Comparison of ENCODE assay signal across 8 cellular contexts in the genomic region with DNA sequence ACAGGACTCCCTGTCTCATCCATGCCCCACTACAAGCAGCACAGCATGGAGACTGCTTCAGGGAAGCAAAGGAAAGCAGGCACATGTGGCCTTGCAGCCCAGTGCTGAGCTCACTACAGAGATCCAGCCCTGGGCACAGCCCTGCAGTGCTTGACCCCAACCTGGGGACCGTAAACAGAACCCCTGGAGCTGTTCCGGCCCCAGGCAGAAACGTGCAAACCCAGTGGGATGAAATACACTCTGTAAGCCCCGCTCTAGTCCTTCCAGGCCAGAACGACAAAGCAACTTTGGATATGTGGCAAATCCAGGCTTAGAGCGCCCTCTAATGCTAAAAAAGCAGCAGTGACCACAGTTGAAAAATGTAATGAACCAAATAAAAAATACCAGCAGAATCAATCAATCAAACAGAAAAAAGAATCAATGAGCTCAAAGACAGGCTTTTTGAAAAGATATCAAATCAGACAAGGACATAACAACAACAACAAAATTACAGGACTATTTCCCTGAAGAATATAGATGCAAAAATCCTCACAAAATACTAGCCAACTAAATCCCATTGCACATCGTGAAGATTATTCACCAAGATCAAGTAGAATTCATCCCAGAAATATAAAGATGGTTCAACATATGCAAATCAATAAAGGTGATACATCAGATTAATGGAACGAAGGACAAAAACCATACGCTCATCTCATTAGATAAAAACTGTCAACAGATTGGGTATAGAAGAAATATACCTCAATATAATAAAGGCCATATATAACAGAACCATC. TPM values are rescaled to one million over a fixed set of nuclear protein-coding genes. Genes with fewer than 3 reads are reported as not detected.
DNase-seq lines count a peak whose midpoint lies in the region; ATAC-seq and TF ChIP-seq lines count a peak whose summit lies in the region.

No MANE protein-coding gene starts in this region.

- TF ChIP-seq CTCF in 22Rv1 (IDR thresholded peaks at IDR 0.05) (peak; percentile 84), foreskin keratinocyte (conservative IDR thresholded peaks at IDR 0.05) (peak; percentile 78), retinal pigment epithelial cell (conservative IDR thresholded peaks at IDR 0.05; ENCODE audit: low read depth, low read length) (peak; percentile 82), tibial artery (IDR thresholded peaks at IDR 0.05) (peak in 1 of 2 experiments; percentile 12), vagina (IDR thresholded peaks at IDR 0.05) (no peak)

- ATAC-seq in foreskin keratinocyte = peak; percentile 52

- H3K36me3 ChIP-seq in SJCRH30 (no peaks in the 10 kb centered on the region), tibial artery (no peaks in the 10 kb centered on the region), vagina (no peaks in the 10 kb centered on the region)

- no peaks in the 10 kb centered on the region for H3K9me3 ChIP-seq in SJCRH30 (replicated peaks)
- H3K9me3 ChIP-seq in tibial artery = no peaks in the 10 kb centered on the region
- H3K9me3 ChIP-seq in vagina = no peaks in the 10 kb centered on the region

- intact Hi-C loops in tibial artery (cut with DNase I; ENCODE audit: low total_unique reads) (no loop called here), vagina (cut with DNase I) (no loop called here)

- H3K4me1 ChIP-seq in SJCRH30 (no peaks in the 10 kb centered on the region), foreskin keratinocyte (no peaks in the 10 kb centered on the region), tibial artery (no peaks in the 10 kb centered on the region), vagina (no peaks in the 10 kb centered on the region)

- H3K27me3 ChIP-seq in SJCRH30 (no peaks in the 10 kb centered on the region), foreskin keratinocyte (no peaks in the 10 kb centered on the region), tibial artery (no peaks in the 10 kb centered on the region), vagina (no peaks in the 10 kb centered on the region)

- H3K27ac ChIP-seq in 22Rv1 (no peak overlapping the region), SJCRH30 (no peak overlapping the region), foreskin keratinocyte (no peak overlapping the region), tibial artery (no peak overlapping the region), vagina (no peak overlapping the region)

- peak; percentile 8 for DNase-seq in GM04503 (ENCODE audit: low read depth)
- peak; percentile 41 for DNase-seq in LHCN-M2 (ENCODE audit: low read depth)
- DNase-seq in SJCRH30 = peak; percentile 12 to 54
- DNase-seq in foreskin keratinocyte = peak; percentile 4 to 6
- DNase-seq in retinal pigment epithelial cell (ENCODE audit: low read depth) = no peak
- DNase-seq in tibial artery = no peak
- DNase-seq in vagina (ENCODE audit: extremely low spot score in 2 of 2) = no peak

- H3K4me3 ChIP-seq in SJCRH30 (no peak overlapping the region), retinal pigment epithelial cell (ENCODE audit: low read length) (no peak overlapping the region), tibial artery (no peak overlapping the region), vagina (no peak overlapping the region)

- no peak for TF ChIP-seq POLR2A in vagina (IDR thresholded peaks at IDR 0.05)

RNA-seq across cellular contexts. Expression of a gene that starts 45.6 kb away (rescaled TPM):
- total RNA-seq in LHCN-M2 (2014; rRNA removed) (7.5 and 11.5 TPM in 2 replicates), foreskin keratinocyte (3.2 and 4.1 TPM in 2 replicates), vagina (5.6 TPM)
- polyA plus RNA-seq in LHCN-M2 (2012) = 1.9 TPM
- 20.0 and 26.2 TPM in 2 replicates for total RNA-seq in SJCRH30 (2014; rRNA removed; shearing (Covaris generic))
- 0.85 and 1.0 TPM in 2 replicates for polyA plus RNA-seq in foreskin keratinocyte

Comparison
In these comparisons a context has a peak if more than half of its experiments do, and no peak if none do; other contexts are left out.
1. CTCF ChIP-seq: peak in 22Rv1 (single experiment), foreskin keratinocyte (single experiment) and retinal pigment epithelial cell (single experiment); none in vagina (0 of 3).
2. DNase-seq: peak in GM04503 (single experiment), LHCN-M2 (single experiment), SJCRH30 (2 of 2) and foreskin keratinocyte (2 of 2); none in retinal pigment epithelial cell (single experiment), tibial artery (0 of 2) and vagina (0 of 2).